Comparison of ENCODE assay signal across 1 cellular context in genomic region chr20:57663241-57663640, GRCh38.
TF ChIP-seq lines count a peak whose summit lies in the region.

No MANE protein-coding gene starts in this region.

TF ChIP-seq in H1, 55 proteins besides CTCF, POLR2A, EP300 and RAD21:
- TF ChIP-seq CHD7 (IDR thresholded peaks at IDR 0.05; ENCODE audit: insufficient replicate concordance, low read length) (no peak), SRF (IDR thresholded peaks at IDR 0.05; ENCODE audit: low read depth, low read length) (no peak), TBP (IDR thresholded peaks at IDR 0.05; ENCODE audit: low read depth, low read length) (no peak), EZH2 (IDR thresholded peaks at IDR 0.05; ENCODE audit: low read depth, low read length, severe bottlenecking) (no peak), ZNF274 (IDR thresholded peaks at IDR 0.05; ENCODE audit: borderline replicate concordance, extremely low read depth, low read length) (no peak), POU5F1 (IDR thresholded peaks at IDR 0.05; ENCODE audit: low read depth, low read length) (no peak)
